1 cellular context compared by ENCODE assay signal in genomic region chr2:88139203-88139702, GRCh38.
TF ChIP-seq lines count a peak whose summit lies in the region.

No MANE protein-coding gene starts in this region.

TF ChIP-seq in HepG2, 621 proteins besides CTCF, POLR2A, EP300 and RAD21 (continued from another document and continues in another):
- peak; percentile 74; the same call in 1 of the 2 replicates for TF ChIP-seq ZBED4 (CRISPR knock-in tag; IDR thresholded peaks at IDR 0.05; ENCODE audit: borderline replicate concordance)
- no peak for TF ChIP-seq RORA (CRISPR knock-in tag; IDR thresholded peaks at IDR 0.05)
- peak; percentile 71 for TF ChIP-seq MED8 (CRISPR knock-in tag; IDR thresholded peaks at IDR 0.05; ENCODE audit: insufficient replicate concordance)
- TF ChIP-seq KDM6A (CRISPR knock-in tag; IDR thresholded peaks at IDR 0.05; ENCODE audit: low read depth): peak; percentile 96
- TF ChIP-seq XBP1 (CRISPR knock-in tag; IDR thresholded peaks at IDR 0.05): no peak
- no peak for TF ChIP-seq ZBTB42 (CRISPR knock-in tag; IDR thresholded peaks at IDR 0.05)
- TF ChIP-seq ZSCAN29 (CRISPR knock-in tag; conservative IDR thresholded peaks at IDR 0.05): peak; percentile 37; the same call in 1 of the 2 replicates
- no peak for TF ChIP-seq HNRNPK (IDR thresholded peaks at IDR 0.05; ENCODE audit: low read depth, low read length, poor library complexity, severe bottlenecking)
- TF ChIP-seq ZNF333 (CRISPR knock-in tag; IDR thresholded peaks at IDR 0.05; ENCODE audit: borderline replicate concordance): no peak
- TF ChIP-seq NCOA2 (CRISPR knock-in tag; IDR thresholded peaks at IDR 0.05): peak; percentile 96
- no peak; the same call in 1 of the 2 replicates for TF ChIP-seq ATF6 (CRISPR knock-in tag; conservative IDR thresholded peaks at IDR 0.05)
- TF ChIP-seq RELA (CRISPR knock-in tag; IDR thresholded peaks at IDR 0.05): peak; percentile 99
- TF ChIP-seq ZNF776 (CRISPR knock-in tag; IDR thresholded peaks at IDR 0.05): no peak
- no peak for TF ChIP-seq ZNF615 (CRISPR knock-in tag; IDR thresholded peaks at IDR 0.05; ENCODE audit: borderline replicate concordance)
- no peak for TF ChIP-seq ZNF672 (CRISPR knock-in tag; IDR thresholded peaks at IDR 0.05)
- peak; percentile 95 for TF ChIP-seq DRAP1 (CRISPR knock-in tag; IDR thresholded peaks at IDR 0.05)
- peak; percentile 79; the same call in 1 of the 2 replicates for TF ChIP-seq GATA4 (IDR thresholded peaks at IDR 0.05; ENCODE audit: borderline replicate concordance, low read depth)
- no peak for TF ChIP-seq MTF2 (CRISPR knock-in tag; IDR thresholded peaks at IDR 0.05; ENCODE audit: borderline replicate concordance)
- no peak for TF ChIP-seq ZBTB14 (CRISPR knock-in tag; IDR thresholded peaks at IDR 0.05)
- TF ChIP-seq ZNF296 (CRISPR knock-in tag; conservative IDR thresholded peaks at IDR 0.05): no peak
- TF ChIP-seq, protein P1, sequence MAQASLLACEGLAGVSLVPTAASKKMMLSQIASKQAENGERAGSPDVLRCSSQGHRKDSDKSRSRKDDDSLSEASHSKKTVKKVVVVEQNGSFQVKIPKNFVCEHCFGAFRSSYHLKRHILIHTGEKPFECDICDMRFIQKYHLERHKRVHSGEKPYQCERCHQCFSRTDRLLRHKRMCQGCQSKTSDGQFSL (CRISPR knock-in tag; IDR thresholded peaks at IDR 0.05): 0 out of 2 replicates have a peak, but pooled peaks have one; percentile 16
- TF ChIP-seq ZNF124 (CRISPR knock-in tag; IDR thresholded peaks at IDR 0.05): peak; percentile 43; the same call in 1 of the 2 replicates
- no peak for TF ChIP-seq U2AF2 (IDR thresholded peaks at IDR 0.05; ENCODE audit: low read depth, low read length)
- no peak for TF ChIP-seq NFATC3 (CRISPR knock-in tag; IDR thresholded peaks at IDR 0.05)
- TF ChIP-seq ZNF816 (CRISPR knock-in tag; IDR thresholded peaks at IDR 0.05; ENCODE audit: borderline replicate concordance): no peak; the same call in 1 of the 2 replicates
- peak; percentile 92 for TF ChIP-seq ZMYM4 (CRISPR knock-in tag; IDR thresholded peaks at IDR 0.05)
- peak; percentile 86; the same call in 1 of the 2 replicates for TF ChIP-seq EHMT2 (IDR thresholded peaks at IDR 0.05; ENCODE audit: borderline replicate concordance, low read depth, low read length)
- no peak for TF ChIP-seq FOXP1 (IDR thresholded peaks at IDR 0.05)
- TF ChIP-seq FOXP1 (CRISPR knock-in tag; IDR thresholded peaks at IDR 0.05): peak; percentile 82; the same call in 1 of the 2 replicates
- TF ChIP-seq, protein P2, sequence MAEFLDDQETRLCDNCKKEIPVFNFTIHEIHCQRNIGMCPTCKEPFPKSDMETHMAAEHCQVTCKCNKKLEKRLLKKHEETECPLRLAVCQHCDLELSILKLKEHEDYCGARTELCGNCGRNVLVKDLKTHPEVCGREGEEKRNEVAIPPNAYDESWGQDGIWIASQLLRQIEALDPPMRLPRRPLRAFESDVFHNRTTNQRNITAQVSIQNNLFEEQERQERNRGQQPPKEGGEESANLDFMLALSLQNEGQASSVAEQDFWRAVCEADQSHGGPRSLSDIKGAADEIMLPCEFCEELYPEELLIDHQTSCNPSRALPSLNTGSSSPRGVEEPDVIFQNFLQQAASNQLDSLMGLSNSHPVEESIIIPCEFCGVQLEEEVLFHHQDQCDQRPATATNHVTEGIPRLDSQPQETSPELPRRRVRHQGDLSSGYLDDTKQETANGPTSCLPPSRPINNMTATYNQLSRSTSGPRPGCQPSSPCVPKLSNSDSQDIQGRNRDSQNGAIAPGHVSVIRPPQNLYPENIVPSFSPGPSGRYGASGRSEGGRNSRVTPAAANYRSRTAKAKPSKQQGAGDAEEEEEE (CRISPR knock-in tag; IDR thresholded peaks at IDR 0.05; ENCODE audit: borderline replicate concordance): no peak
- TF ChIP-seq TCF7 (IDR thresholded peaks at IDR 0.05; ENCODE audit: low read depth): peak; percentile 77
- no peak for TF ChIP-seq CENPX (CRISPR knock-in tag; IDR thresholded peaks at IDR 0.05)
- TF ChIP-seq HOXA5 (CRISPR knock-in tag; IDR thresholded peaks at IDR 0.05): peak; percentile 71; the same call in 1 of the 2 replicates
- TF ChIP-seq CREB1 (IDR thresholded peaks at IDR 0.05): no peak
- peak; percentile 84 for TF ChIP-seq CREB1 (CRISPR knock-in tag; IDR thresholded peaks at IDR 0.05)
- TF ChIP-seq JUN (CRISPR knock-in tag; IDR thresholded peaks at IDR 0.05): peak; percentile 62; the same call in 1 of the 2 replicates
- peak; percentile 40; the same call in 1 of the 2 replicates for TF ChIP-seq ZNF335 (CRISPR knock-in tag; IDR thresholded peaks at IDR 0.05)
- no peak for TF ChIP-seq EED (CRISPR knock-in tag; IDR thresholded peaks at IDR 0.05)
- no peak for TF ChIP-seq GABPA (IDR thresholded peaks at IDR 0.05; ENCODE audit: low read depth, low read length)
- peak; percentile 43; the same call in 1 of the 2 replicates for TF ChIP-seq GABPA (CRISPR knock-in tag; IDR thresholded peaks at IDR 0.05; ENCODE audit: low read depth)
- TF ChIP-seq POGZ (CRISPR knock-in tag; IDR thresholded peaks at IDR 0.05): peak; percentile 75; the same call in 1 of the 2 replicates
- peak; percentile 68; the same call in 1 of the 2 replicates for TF ChIP-seq HNF4G (IDR thresholded peaks at IDR 0.05; ENCODE audit: borderline replicate concordance, low read depth, low read length)
- TF ChIP-seq HNF4G (CRISPR knock-in tag; IDR thresholded peaks at IDR 0.05; ENCODE audit: borderline replicate concordance, low read depth): peak; percentile 74; the same call in 1 of the 2 replicates
- peak; percentile 68; the same call in 1 of the 2 replicates for TF ChIP-seq RFXAP (CRISPR knock-in tag; IDR thresholded peaks at IDR 0.05; ENCODE audit: borderline replicate concordance)
- no peak for TF ChIP-seq ZNF879 (CRISPR knock-in tag; IDR thresholded peaks at IDR 0.05)
- TF ChIP-seq, protein P3, sequence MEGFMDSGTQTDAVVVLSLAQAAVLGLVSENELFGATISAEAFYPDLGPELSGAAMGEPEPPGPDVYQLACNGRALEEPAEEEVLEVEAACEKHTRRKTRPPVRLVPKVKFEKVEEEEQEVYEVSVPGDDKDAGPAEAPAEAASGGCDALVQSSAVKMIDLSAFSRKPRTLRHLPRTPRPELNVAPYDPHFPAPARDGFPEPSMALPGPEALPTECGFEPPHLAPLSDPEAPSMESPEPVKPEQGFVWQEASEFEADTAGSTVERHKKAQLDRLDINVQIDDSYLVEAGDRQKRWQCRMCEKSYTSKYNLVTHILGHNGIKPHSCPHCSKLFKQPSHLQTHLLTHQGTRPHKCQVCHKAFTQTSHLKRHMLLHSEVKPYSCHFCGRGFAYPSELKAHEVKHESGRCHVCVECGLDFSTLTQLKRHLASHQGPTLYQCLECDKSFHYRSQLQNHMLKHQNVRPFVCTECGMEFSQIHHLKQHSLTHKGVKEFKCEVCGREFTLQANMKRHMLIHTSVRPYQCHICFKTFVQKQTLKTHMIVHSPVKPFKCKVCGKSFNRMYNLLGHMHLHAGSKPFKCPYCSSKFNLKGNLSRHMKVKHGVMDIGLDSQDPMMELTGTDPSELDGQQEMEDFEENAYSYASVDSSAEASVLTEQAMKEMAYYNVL (CRISPR knock-in tag; IDR thresholded peaks at IDR 0.05; ENCODE audit: borderline replicate concordance): peak; percentile 83; the same call in 1 of the 2 replicates
- TF ChIP-seq PRPF4 (IDR thresholded peaks at IDR 0.05; ENCODE audit: low read depth, low read length, poor library complexity, severe bottlenecking): no peak
- no peak for TF ChIP-seq TAF15 (IDR thresholded peaks at IDR 0.05; ENCODE audit: low read depth, low read length, poor library complexity, severe bottlenecking)
- TF ChIP-seq SOX6 (IDR thresholded peaks at IDR 0.05): no peak
- TF ChIP-seq SOX6 (CRISPR knock-in tag; IDR thresholded peaks at IDR 0.05): peak; percentile 93
- peak; percentile 62; the same call in 1 of the 2 replicates for TF ChIP-seq ZFP1 (CRISPR knock-in tag; IDR thresholded peaks at IDR 0.05)
- peak; percentile 82; the same call in 1 of the 2 replicates for TF ChIP-seq CBFB (CRISPR knock-in tag; IDR thresholded peaks at IDR 0.05)
- TF ChIP-seq, protein P4, sequence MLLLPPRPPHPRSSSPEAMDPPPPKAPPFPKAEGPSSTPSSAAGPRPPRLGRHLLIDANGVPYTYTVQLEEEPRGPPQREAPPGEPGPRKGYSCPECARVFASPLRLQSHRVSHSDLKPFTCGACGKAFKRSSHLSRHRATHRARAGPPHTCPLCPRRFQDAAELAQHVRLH (CRISPR knock-in tag; IDR thresholded peaks at IDR 0.05; ENCODE audit: borderline replicate concordance, low read depth): peak; percentile 85; the same call in 1 of the 2 replicates
- peak; percentile 75 for TF ChIP-seq FOXK1 (CRISPR knock-in tag; IDR thresholded peaks at IDR 0.05; ENCODE audit: borderline replicate concordance, low read depth)
- no peak for TF ChIP-seq ETS1 (CRISPR knock-in tag; IDR thresholded peaks at IDR 0.05)
- 0 out of 2 replicates have a peak, but pooled peaks have one; percentile 11 for TF ChIP-seq ZNF670 (CRISPR knock-in tag; IDR thresholded peaks at IDR 0.05; ENCODE audit: borderline replicate concordance)
- TF ChIP-seq MEIS1 (CRISPR knock-in tag; IDR thresholded peaks at IDR 0.05; ENCODE audit: borderline replicate concordance): peak; percentile 97; the same call in 1 of the 2 replicates
- peak; percentile 53 for TF ChIP-seq CBX1 (IDR thresholded peaks at IDR 0.05; ENCODE audit: low read depth)
- peak; percentile 62; the same call in 1 of the 2 replicates for TF ChIP-seq KMT2B (CRISPR knock-in tag; IDR thresholded peaks at IDR 0.05)
- TF ChIP-seq KLF6 (CRISPR knock-in tag; IDR thresholded peaks at IDR 0.05): peak; percentile 39; the same call in 1 of the 2 replicates
- peak; percentile 51 for TF ChIP-seq SKI (IDR thresholded peaks at IDR 0.05; ENCODE audit: partially characterized antibody)
- no peak for TF ChIP-seq ZNF543 (CRISPR knock-in tag; IDR thresholded peaks at IDR 0.05)
